ENCODE assay signal across 1 cellular context in genomic region chr20:32780749-32781402, GRCh38.
TF ChIP-seq lines count a peak whose summit lies in the region.

No MANE protein-coding gene starts in this region.

TF ChIP-seq in WTC11, 78 proteins besides CTCF, POLR2A, EP300 and RAD21 (continued from another document):
- TF ChIP-seq PRDM15 (CRISPR knock-in tag; IDR thresholded peaks at IDR 0.05): no peak
- no peak for TF ChIP-seq ZSCAN18 (CRISPR knock-in tag; IDR thresholded peaks at IDR 0.05)
- TF ChIP-seq ZNF281 (CRISPR knock-in tag; IDR thresholded peaks at IDR 0.05): peak; percentile 17; the same call in 1 of the 2 replicates
- peak; percentile 75 for TF ChIP-seq USF2 (CRISPR knock-in tag; IDR thresholded peaks at IDR 0.05)
- no peak for TF ChIP-seq FOXK1 (CRISPR knock-in tag; IDR thresholded peaks at IDR 0.05)
- TF ChIP-seq ZNF121 (CRISPR knock-in tag; IDR thresholded peaks at IDR 0.05): no peak
- peak; percentile 51; the same call in 1 of the 2 replicates for TF ChIP-seq SP1 (CRISPR knock-in tag; conservative IDR thresholded peaks at IDR 0.05)
- TF ChIP-seq TEAD4 (CRISPR knock-in tag; IDR thresholded peaks at IDR 0.05): no peak
- TF ChIP-seq GTF2I (CRISPR knock-in tag; conservative IDR thresholded peaks at IDR 0.05): no peak
- TF ChIP-seq ATF2 (CRISPR knock-in tag; IDR thresholded peaks at IDR 0.05; ENCODE audit: borderline replicate concordance, low read depth): no peak
- TF ChIP-seq EMX1 (CRISPR knock-in tag; IDR thresholded peaks at IDR 0.05): 0 out of 2 replicates have a peak, but pooled peaks have one; percentile 21
- TF ChIP-seq TCF7 (CRISPR knock-in tag; IDR thresholded peaks at IDR 0.05; ENCODE audit: low read depth): no peak
- TF ChIP-seq PREB (CRISPR knock-in tag; IDR thresholded peaks at IDR 0.05; ENCODE audit: borderline replicate concordance): no peak
- 0 out of 2 replicates have a peak, but pooled peaks have one; percentile 44 for TF ChIP-seq TEAD1 (CRISPR knock-in tag; IDR thresholded peaks at IDR 0.05)
- TF ChIP-seq AR (CRISPR knock-in tag; IDR thresholded peaks at IDR 0.05): no peak
- no peak for TF ChIP-seq CREM (CRISPR knock-in tag; IDR thresholded peaks at IDR 0.05)
TF ChIP-seq in WTC11: peak in this region for 12.
